In the genomic region with DNA sequence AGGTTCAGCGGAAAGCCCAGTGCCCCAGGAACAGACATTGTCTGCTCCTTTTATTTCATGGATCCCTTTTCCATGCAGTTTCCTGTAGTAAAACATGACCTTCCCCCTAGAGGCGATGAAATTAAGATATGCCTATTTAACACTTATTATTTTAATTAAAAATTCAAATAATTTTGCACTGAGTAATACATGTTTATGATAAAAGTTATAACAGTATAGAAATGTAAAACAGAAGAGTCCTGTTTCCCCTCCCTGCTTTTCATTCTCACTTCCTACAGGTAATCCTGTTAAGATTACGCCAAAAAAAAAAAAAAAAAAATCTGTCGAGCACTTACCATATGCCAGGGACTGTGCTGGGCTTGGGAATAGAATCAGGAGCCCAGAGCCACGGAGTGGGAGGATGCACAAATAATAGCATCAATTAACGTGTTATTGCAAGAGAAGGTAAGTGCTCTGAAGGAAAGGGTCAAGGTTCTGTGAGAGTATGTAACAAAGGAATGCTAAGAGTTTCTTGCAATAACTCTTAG, we compare ENCODE assay signal across 2 cellular contexts.
TF ChIP-seq lines count a peak whose summit lies in the region.

No MANE protein-coding gene starts in this region.

TF ChIP-seq in SK-N-SH, 30 proteins besides CTCF, POLR2A, EP300 and RAD21 (continued from another document):
- TF ChIP-seq, protein P1, sequence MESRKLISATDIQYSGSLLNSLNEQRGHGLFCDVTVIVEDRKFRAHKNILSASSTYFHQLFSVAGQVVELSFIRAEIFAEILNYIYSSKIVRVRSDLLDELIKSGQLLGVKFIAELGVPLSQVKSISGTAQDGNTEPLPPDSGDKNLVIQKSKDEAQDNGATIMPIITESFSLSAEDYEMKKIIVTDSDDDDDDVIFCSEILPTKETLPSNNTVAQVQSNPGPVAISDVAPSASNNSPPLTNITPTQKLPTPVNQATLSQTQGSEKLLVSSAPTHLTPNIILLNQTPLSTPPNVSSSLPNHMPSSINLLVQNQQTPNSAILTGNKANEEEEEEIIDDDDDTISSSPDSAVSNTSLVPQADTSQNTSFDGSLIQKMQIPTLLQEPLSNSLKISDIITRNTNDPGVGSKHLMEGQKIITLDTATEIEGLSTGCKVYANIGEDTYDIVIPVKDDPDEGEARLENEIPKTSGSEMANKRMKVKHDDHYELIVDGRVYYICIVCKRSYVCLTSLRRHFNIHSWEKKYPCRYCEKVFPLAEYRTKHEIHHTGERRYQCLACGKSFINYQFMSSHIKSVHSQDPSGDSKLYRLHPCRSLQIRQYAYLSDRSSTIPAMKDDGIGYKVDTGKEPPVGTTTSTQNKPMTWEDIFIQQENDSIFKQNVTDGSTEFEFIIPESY (IDR thresholded peaks at IDR 0.05; ENCODE audit: borderline replicate concordance, low read depth) = no peak
- TF ChIP-seq RFX5 (IDR thresholded peaks at IDR 0.05; ENCODE audit: low read length) (no peak), FOSL2 (IDR thresholded peaks at IDR 0.05; ENCODE audit: borderline replicate concordance, low read depth) (no peak), TAF1 (IDR thresholded peaks at IDR 0.05; ENCODE audit: borderline replicate concordance, low read depth, low read length) (no peak), EZH2phosphoT487 (IDR thresholded peaks at IDR 0.05; ENCODE audit: borderline replicate concordance, low read depth) (no peak), MXI1 (IDR thresholded peaks at IDR 0.05; ENCODE audit: low read depth, low read length) (no peak), RXRA (IDR thresholded peaks at IDR 0.05; ENCODE audit: borderline replicate concordance, low read depth) (no peak)
- TF ChIP-seq, protein P2, sequence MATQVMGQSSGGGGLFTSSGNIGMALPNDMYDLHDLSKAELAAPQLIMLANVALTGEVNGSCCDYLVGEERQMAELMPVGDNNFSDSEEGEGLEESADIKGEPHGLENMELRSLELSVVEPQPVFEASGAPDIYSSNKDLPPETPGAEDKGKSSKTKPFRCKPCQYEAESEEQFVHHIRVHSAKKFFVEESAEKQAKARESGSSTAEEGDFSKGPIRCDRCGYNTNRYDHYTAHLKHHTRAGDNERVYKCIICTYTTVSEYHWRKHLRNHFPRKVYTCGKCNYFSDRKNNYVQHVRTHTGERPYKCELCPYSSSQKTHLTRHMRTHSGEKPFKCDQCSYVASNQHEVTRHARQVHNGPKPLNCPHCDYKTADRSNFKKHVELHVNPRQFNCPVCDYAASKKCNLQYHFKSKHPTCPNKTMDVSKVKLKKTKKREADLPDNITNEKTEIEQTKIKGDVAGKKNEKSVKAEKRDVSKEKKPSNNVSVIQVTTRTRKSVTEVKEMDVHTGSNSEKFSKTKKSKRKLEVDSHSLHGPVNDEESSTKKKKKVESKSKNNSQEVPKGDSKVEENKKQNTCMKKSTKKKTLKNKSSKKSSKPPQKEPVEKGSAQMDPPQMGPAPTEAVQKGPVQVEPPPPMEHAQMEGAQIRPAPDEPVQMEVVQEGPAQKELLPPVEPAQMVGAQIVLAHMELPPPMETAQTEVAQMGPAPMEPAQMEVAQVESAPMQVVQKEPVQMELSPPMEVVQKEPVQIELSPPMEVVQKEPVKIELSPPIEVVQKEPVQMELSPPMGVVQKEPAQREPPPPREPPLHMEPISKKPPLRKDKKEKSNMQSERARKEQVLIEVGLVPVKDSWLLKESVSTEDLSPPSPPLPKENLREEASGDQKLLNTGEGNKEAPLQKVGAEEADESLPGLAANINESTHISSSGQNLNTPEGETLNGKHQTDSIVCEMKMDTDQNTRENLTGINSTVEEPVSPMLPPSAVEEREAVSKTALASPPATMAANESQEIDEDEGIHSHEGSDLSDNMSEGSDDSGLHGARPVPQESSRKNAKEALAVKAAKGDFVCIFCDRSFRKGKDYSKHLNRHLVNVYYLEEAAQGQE (IDR thresholded peaks at IDR 0.05; ENCODE audit: low read depth, low read length) = no peak

TF ChIP-seq in SK-N-SH treated with all-trans-retinoic acid at 6 μM for 48 hours, 23 proteins besides CTCF, POLR2A, EP300 and RAD21 (continued from another document):
- TF ChIP-seq, protein P3, sequence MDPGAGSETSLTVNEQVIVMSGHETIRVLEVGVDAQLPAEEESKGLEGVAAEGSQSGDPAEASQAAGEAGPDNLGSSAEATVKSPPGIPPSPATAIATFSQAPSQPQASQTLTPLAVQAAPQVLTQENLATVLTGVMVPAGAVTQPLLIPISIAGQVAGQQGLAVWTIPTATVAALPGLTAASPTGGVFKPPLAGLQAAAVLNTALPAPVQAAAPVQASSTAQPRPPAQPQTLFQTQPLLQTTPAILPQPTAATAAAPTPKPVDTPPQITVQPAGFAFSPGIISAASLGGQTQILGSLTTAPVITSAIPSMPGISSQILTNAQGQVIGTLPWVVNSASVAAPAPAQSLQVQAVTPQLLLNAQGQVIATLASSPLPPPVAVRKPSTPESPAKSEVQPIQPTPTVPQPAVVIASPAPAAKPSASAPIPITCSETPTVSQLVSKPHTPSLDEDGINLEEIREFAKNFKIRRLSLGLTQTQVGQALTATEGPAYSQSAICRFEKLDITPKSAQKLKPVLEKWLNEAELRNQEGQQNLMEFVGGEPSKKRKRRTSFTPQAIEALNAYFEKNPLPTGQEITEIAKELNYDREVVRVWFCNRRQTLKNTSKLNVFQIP (CRISPR knock-in tag; IDR thresholded peaks at IDR 0.05; ENCODE audit: borderline replicate concordance, low read depth) = no peak
- TF ChIP-seq ZNF8 (CRISPR knock-in tag; IDR thresholded peaks at IDR 0.05) = no peak
- TF ChIP-seq, protein P4, sequence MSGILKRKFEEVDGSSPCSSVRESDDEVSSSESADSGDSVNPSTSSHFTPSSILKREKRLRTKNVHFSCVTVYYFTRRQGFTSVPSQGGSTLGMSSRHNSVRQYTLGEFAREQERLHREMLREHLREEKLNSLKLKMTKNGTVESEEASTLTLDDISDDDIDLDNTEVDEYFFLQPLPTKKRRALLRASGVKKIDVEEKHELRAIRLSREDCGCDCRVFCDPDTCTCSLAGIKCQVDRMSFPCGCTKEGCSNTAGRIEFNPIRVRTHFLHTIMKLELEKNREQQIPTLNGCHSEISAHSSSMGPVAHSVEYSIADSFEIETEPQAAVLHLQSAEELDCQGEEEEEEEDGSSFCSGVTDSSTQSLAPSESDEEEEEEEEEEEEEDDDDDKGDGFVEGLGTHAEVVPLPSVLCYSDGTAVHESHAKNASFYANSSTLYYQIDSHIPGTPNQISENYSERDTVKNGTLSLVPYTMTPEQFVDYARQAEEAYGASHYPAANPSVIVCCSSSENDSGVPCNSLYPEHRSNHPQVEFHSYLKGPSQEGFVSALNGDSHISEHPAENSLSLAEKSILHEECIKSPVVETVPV (CRISPR knock-in tag; IDR thresholded peaks at IDR 0.05) = no peak
